Comparison of ENCODE assay signal across 8 cellular contexts in genomic region chr3:99817437-99818240, GRCh38. TPM values are rescaled to one million over a fixed set of nuclear protein-coding genes. Genes with fewer than 3 reads are reported as not detected.
DNase-seq lines count a peak whose midpoint lies in the region; ATAC-seq and TF ChIP-seq lines count a peak whose summit lies in the region.

Gene CMSS1, plus strand, starts transcription at chr3:99817862.

- peaks cover 2% of the 10 kb centered on the region for H3K27me3 Mint-ChIP-seq in activated CD4-positive, alpha-beta T cell treated with anti-CD3 and anti-CD28 coated beads, Interleukin-2, amount 10 ng/mL, durations not matched to agents 24 days and 14 days

- H3K4me3 Mint-ChIP-seq in activated CD4-positive, alpha-beta T cell treated with anti-CD3 and anti-CD28 coated beads, Interleukin-2, amount 10 ng/mL, durations not matched to agents 24 days and 14 days = peak within 1 kb of the TSS; percentile 100

- peaks cover 31% of the 10 kb centered on the region for H3K4me1 Mint-ChIP-seq in activated CD4-positive, alpha-beta T cell treated with anti-CD3 and anti-CD28 coated beads, Interleukin-2, amount 10 ng/mL, durations not matched to agents 24 days and 14 days

- H3K36me3 Mint-ChIP-seq in activated CD4-positive, alpha-beta T cell treated with anti-CD3 and anti-CD28 coated beads, Interleukin-2, amount 10 ng/mL, durations not matched to agents 24 days and 14 days (ENCODE audit: low read depth) = peaks cover 13% of the 10 kb centered on the region

- H3K9me3 Mint-ChIP-seq in activated CD4-positive, alpha-beta T cell treated with anti-CD3 and anti-CD28 coated beads, Interleukin-2, amount 10 ng/mL, durations not matched to agents 24 days and 14 days = no peaks in the 10 kb centered on the region

- DNase-seq in C1 segment of cervical spinal cord (lab: John Stamatoyannopoulos, UW) = peak; percentile 59 to 92 (median 83)
- peak; percentile 81 for DNase-seq in NCI-H526 treated with DMSO at 0.1 percent for 48 hours (lab: John Stamatoyannopoulos, UW)
- DNase-seq in activated CD4-positive, alpha-beta T cell treated with anti-CD3 and anti-CD28 coated beads, Interleukin-2, amount 10 ng/mL, durations not matched to agents 24 days and 14 days = peak; percentile 99
- DNase-seq in coronary artery (ENCODE audit: low spot score) = peak; percentile 95
- peak; percentile 94 to 98 for DNase-seq in left colon
- DNase-seq in stimulated activated CD4-positive, alpha-beta T cell treated with anti-CD3 and anti-CD28 coated beads, Interleukin-1b, Interleukin-23, amount 100 ng/mL, for 48 hours = peak; percentile 95

- TF ChIP-seq CTCF in coronary artery (IDR thresholded peaks at IDR 0.05) = no peak

- intact Hi-C loops in activated CD4-positive, alpha-beta T cell treated with anti-CD3 and anti-CD28 coated beads, Interleukin-2, amount 10 ng/mL, durations not matched to agents 24 days and 14 days (cut with micrococcal nuclease) = loop anchor here (1.0 to 5.0 kb wide), 5 partner anchors 49 to 775 kb away; partner anchors contain the start of genes LNP1, TBC1D23 and TOMM70
- intact Hi-C loops in left colon (cut with DNase I, micrococcal nuclease) = no loop called here

- peak within 1 kb of the TSS; percentile 99 for H3K27ac Mint-ChIP-seq in activated CD4-positive, alpha-beta T cell treated with anti-CD3 and anti-CD28 coated beads, Interleukin-2, amount 10 ng/mL, durations not matched to agents 24 days and 14 days

- peak within 1 kb of the TSS; percentile 82 for H3K4me3 ChIP-seq in coronary artery

- ATAC-seq in GM19324 (IDR thresholded peaks at IDR 0.05; ENCODE audit: low FRiP score, unreplicated experiment) = peak; percentile 99
- peak; percentile 94 for ATAC-seq in HG03469 (IDR thresholded peaks at IDR 0.05; ENCODE audit: unreplicated experiment)
- ATAC-seq in left colon = peak; percentile 99

- peak within 1 kb of the TSS; percentile 73 to 90 for H3K27ac ChIP-seq in coronary artery

RNA-seq across cellular contexts. Expression of gene CMSS1, which starts in this region (rescaled TPM):
- total RNA-seq in activated CD4-positive, alpha-beta T cell treated with anti-CD3 and anti-CD28 coated beads, Interleukin-2, amount 10 ng/mL, durations not matched to agents 24 days and 14 days = 117 and 126 TPM in 2 replicates
- 1 to 10 TPM; 8.2 to 9.5 TPM for total RNA-seq in left colon

Comparison
In these comparisons a context has a peak if more than half of its experiments do, and no peak if none do; other contexts are left out.
1. Peak in every context shown above with its lines: DNase-seq, ATAC-seq, H3K4me3 ChIP-seq and H3K27ac ChIP-seq.
2. RNA of gene CMSS1 (total RNA-seq): 117 to 126 TPM in activated CD4-positive, alpha-beta T cell treated with anti-CD3 and anti-CD28 coated beads, Interleukin-2, amount 10 ng/mL, durations not matched to agents 24 days and 14 days; 8.2 to 9.5 TPM in left colon; every median in the first group is over 10 times any median in the second.